In genomic region chr3:120111898-120112297, GRCh38 we compare ENCODE assay signal across 18 cellular contexts. TPM values are rescaled to one million over a fixed set of nuclear protein-coding genes. Genes with fewer than 3 reads are reported as not detected.
DNase-seq lines count a peak whose midpoint lies in the region; ATAC-seq, FAIRE-seq and TF ChIP-seq lines count a peak whose summit lies in the region.
"Had no signal": no experiment of that assay in that cellular context is flagged by ENCODE, and none has a peak within 500 bp of the region (broad histone marks: within the 10 kb centered on the region; RNA-seq: fewer than 3 reads in every experiment).

No MANE protein-coding gene starts in this region.

- H3K27me3 ChIP-seq in bronchial epithelial cell (ENCODE audit: control insufficient read depth, insufficient read depth, low read length) (no peaks in the 10 kb centered on the region), trophoblast cell (ENCODE audit: insufficient read depth, low read length) (no peaks in the 10 kb centered on the region)
- no peaks in the 10 kb centered on the region for H3K27me3 ChIP-seq in naive thymus-derived CD4-positive, alpha-beta T cell (ENCODE audit: control insufficient read depth in 2 of 2, insufficient read depth in 2 of 2, low read length in 2 of 2)

- peaks cover 0 to 3% (median 1%) of the 10 kb centered on the region in 5 donors for H3K36me3 Mint-ChIP-seq in naive thymus-derived CD4-positive, alpha-beta T cell

- POLR2A ChIA-PET in naive thymus-derived CD4-positive, alpha-beta T cell (lab: Charles Lee): no interaction called here

- intact Hi-C loops in naive thymus-derived CD4-positive, alpha-beta T cell (cut with micrococcal nuclease): no loop called here

- H3K27me3 Mint-ChIP-seq in naive thymus-derived CD4-positive, alpha-beta T cell: no peaks in the 10 kb centered on the region

- DNase-seq in DMS 273 treated with DMSO at 0.1 percent for 48 hours (lab: John Stamatoyannopoulos, UW): peak; percentile 74
- peak; percentile 27 for DNase-seq in NCI-H1105 (lab: John Stamatoyannopoulos, UW)
- peak; percentile 96 for DNase-seq in bronchial epithelial cell (ENCODE audit: low read depth)
- peak; percentile 20 to 49 for DNase-seq in trophoblast cell
- no peak for DNase-seq in iPS-NIHi7 (ENCODE audit: extremely low spot score)
- no peak for DNase-seq in NCI-H1436 treated with DMSO at 0.1 percent for 48 hours (lab: John Stamatoyannopoulos, UW)
- no peak for DNase-seq in naive thymus-derived CD4-positive, alpha-beta T cell
- DNase-seq in activated T-cell treated with anti-CD3 and anti-CD28 coated beads for 4 hours: no peak
- DNase-seq: EL, NCI-H1048, NCI-H187 treated with DMSO at 0.1 percent for 48 hours, NCI-H748 treated with DMSO at 0.1 percent for 48 hours had no signal

- H3K27ac ChIP-seq in trophoblast cell (ENCODE audit: low read depth, low read length): peak overlapping the region; percentile 33
- no peak overlapping the region for H3K27ac ChIP-seq in naive thymus-derived CD4-positive, alpha-beta T cell (ENCODE audit: low read depth, low read length)
- H3K27ac ChIP-seq: C4-2B had no signal

- FAIRE-seq in bronchial epithelial cell (lab: Jason Lieb, UNC): peak; percentile 96
- FAIRE-seq: GM19239, HTR-8/SVneo, K562 had no signal

- no CpG with 5 or more reads among the region's 1 CpG for whole genome bisulfite sequencing in trophoblast cell (ENCODE audit: extremely low coverage, insufficient coverage, insufficient read length)

- H3K27ac Mint-ChIP-seq in naive thymus-derived CD4-positive, alpha-beta T cell: no peak overlapping the region

- H3K9me3 Mint-ChIP-seq in naive thymus-derived CD4-positive, alpha-beta T cell: peaks cover 0 to 17% (median 6%) of the 10 kb centered on the region in 11 donors

- no peak overlapping the region for H3K4me2 ChIP-seq in trophoblast cell (ENCODE audit: low read length)

- peaks cover 1% of the 10 kb centered on the region for H3K79me2 ChIP-seq in trophoblast cell (ENCODE audit: control insufficient read depth, insufficient read depth, low read length, poor library complexity)

- H2BK5ac ChIP-seq in trophoblast cell (ENCODE audit: low read depth, low read length, poor library complexity): no peak overlapping the region

- H3K4me3 ChIP-seq in bronchial epithelial cell (ENCODE audit: low read depth, low read length): no peak overlapping the region
- no peak overlapping the region for H3K4me3 ChIP-seq in trophoblast cell (ENCODE audit: low read depth, low read length)
- no peak overlapping the region for H3K4me3 ChIP-seq in naive thymus-derived CD4-positive, alpha-beta T cell (ENCODE audit: low read length)
- H3K4me3 ChIP-seq: HAP-1, K562 had no signal

- peaks cover 3 to 5% of the 10 kb centered on the region in 2 experiments for H3K4me1 ChIP-seq in trophoblast cell (ENCODE audit: control insufficient read depth in 1 of 2, insufficient read depth in 2 of 2, low read length in 2 of 2)
- no peaks in the 10 kb centered on the region for H3K4me1 ChIP-seq in naive thymus-derived CD4-positive, alpha-beta T cell (ENCODE audit: control insufficient read depth in 2 of 2, insufficient read depth in 2 of 2, low read length in 2 of 2)
- H3K4me1 ChIP-seq: HAP-1 had no signal

- H3K4ac ChIP-seq in trophoblast cell (ENCODE audit: low read depth, low read length): no peak overlapping the region

- no peak overlapping the region for H2AFZ ChIP-seq in trophoblast cell (ENCODE audit: insufficient read depth, low read length, poor library complexity)

- H2BK12ac ChIP-seq in trophoblast cell (ENCODE audit: low read length): no peak overlapping the region

- no peak overlapping the region for H4K8ac ChIP-seq in trophoblast cell (ENCODE audit: low read depth, low read length)

- no peak overlapping the region for H3K18ac ChIP-seq in trophoblast cell (ENCODE audit: low read length)

- peak overlapping the region; percentile 37 for H4K12ac ChIP-seq in trophoblast cell (ENCODE audit: low read depth, low read length)

- no peaks in the 10 kb centered on the region for H3K36me3 ChIP-seq in bronchial epithelial cell (ENCODE audit: control insufficient read depth, insufficient read depth, low read length)
- H3K36me3 ChIP-seq in trophoblast cell (ENCODE audit: control insufficient read depth in 1 of 2, insufficient read depth in 2 of 2, low read length in 2 of 2): no peaks in the 10 kb centered on the region
- H3K36me3 ChIP-seq in naive thymus-derived CD4-positive, alpha-beta T cell (ENCODE audit: control insufficient read depth in 2 of 3, insufficient read depth in 3 of 3, low read length in 3 of 3): no peaks in the 10 kb centered on the region
- H3K36me3 ChIP-seq: HAP-1 had no signal

- no peak for TF ChIP-seq CTCF in bronchial epithelial cell (IDR thresholded peaks at IDR 0.05; ENCODE audit: insufficient read depth, low read length, severe bottlenecking)

- H3K9ac ChIP-seq in trophoblast cell (ENCODE audit: low read length): no peak overlapping the region

- H3K14ac ChIP-seq in trophoblast cell (ENCODE audit: low read length): no peak overlapping the region

- no peak overlapping the region for H2BK120ac ChIP-seq in trophoblast cell (ENCODE audit: insufficient read depth, low read length, poor library complexity)

- no peaks in the 10 kb centered on the region for H3K9me3 ChIP-seq in trophoblast cell (ENCODE audit: insufficient read depth, low read depth, low read length)
- no peaks in the 10 kb centered on the region for H3K9me3 ChIP-seq in naive thymus-derived CD4-positive, alpha-beta T cell (ENCODE audit: control insufficient read depth in 2 of 3, low read length in 3 of 3)
- H3K9me3 ChIP-seq: HAP-1 had no signal

- no peaks in the 10 kb centered on the region for H3K4me1 Mint-ChIP-seq in naive thymus-derived CD4-positive, alpha-beta T cell

- ATAC-seq in naive thymus-derived CD4-positive, alpha-beta T cell: no peak
- ATAC-seq: K562, Right ventricle myocardium inferior had no signal

- no peak overlapping the region for H4K91ac ChIP-seq in trophoblast cell (ENCODE audit: low read depth, low read length)

- CTCF ChIA-PET in naive thymus-derived CD4-positive, alpha-beta T cell (lab: Charles Lee): no interaction called here

- no peak overlapping the region for H3K23ac ChIP-seq in trophoblast cell (ENCODE audit: low read length)

- H2AK5ac ChIP-seq in trophoblast cell (ENCODE audit: low read length): no peak overlapping the region

- H3K4me3 Mint-ChIP-seq in naive thymus-derived CD4-positive, alpha-beta T cell: no peak overlapping the region

- H3K79me1 ChIP-seq in trophoblast cell (ENCODE audit: low read length): no peaks in the 10 kb centered on the region

RNA-seq across cellular contexts. Expression of gene GSK3B, which starts 17.7 kb away (rescaled TPM):
- 60.8 and 65.8 TPM in 2 replicates for total RNA-seq in bronchial epithelial cell
- polyA plus RNA-seq in trophoblast cell (2013): 241 and 242 TPM in 2 replicates
- total RNA-seq in naive thymus-derived CD4-positive, alpha-beta T cell: 10 to 100 TPM; 32.9 to 42.9 (median 38.6) TPM
- polyA plus RNA-seq in naive thymus-derived CD4-positive, alpha-beta T cell: 10 to 100 TPM; 13.4 to 15.7 TPM

Comparison
In these comparisons a context has a peak if more than half of its experiments do, and no peak if none do; other contexts are left out.
1. DNase-seq: peak in DMS 273 treated with DMSO at 0.1 percent for 48 hours (single experiment), NCI-H1105 (single experiment), bronchial epithelial cell (single experiment) and trophoblast cell (2 of 2); none in iPS-NIHi7 (single experiment), NCI-H1436 treated with DMSO at 0.1 percent for 48 hours (single experiment), naive thymus-derived CD4-positive, alpha-beta T cell (0 of 9) and activated T-cell treated with anti-CD3 and anti-CD28 coated beads for 4 hours (single experiment).